Comparison of ENCODE assay signal across 22 cellular contexts in the genomic region with DNA sequence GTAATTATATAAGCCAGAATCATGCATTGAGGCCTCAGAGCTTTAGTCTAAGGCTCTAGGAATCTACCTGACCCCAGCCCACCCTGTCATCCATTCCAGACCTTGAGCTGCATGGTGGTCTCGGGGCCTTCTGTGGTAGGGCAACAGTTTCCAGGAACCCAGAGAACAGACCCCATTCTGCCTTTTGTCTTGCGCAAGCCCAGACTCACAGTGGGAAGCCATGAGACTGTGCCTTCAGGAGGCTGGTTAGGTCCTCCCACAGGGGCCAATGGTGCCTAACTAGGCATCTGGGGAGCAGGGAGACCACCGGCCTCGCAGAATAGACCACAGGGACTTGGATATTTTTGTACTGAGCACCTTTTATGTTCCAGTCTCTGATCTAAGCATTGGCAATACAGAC.
"Had no signal": no experiment of that assay in that cellular context is flagged by ENCODE, and none has a peak within 500 bp of the region (broad histone marks: within the 10 kb centered on the region; RNA-seq: fewer than 3 reads in every experiment).

No MANE protein-coding gene starts in this region.

- ATAC-seq: SK-N-SH treated with all-trans-retinoic acid at 6 μM for 48 hours had no signal

- H3K4me2 ChIP-seq: KMS-11 had no signal

- H3K36me3 ChIP-seq: SJCRH30 had no signal

- H3K27ac ChIP-seq: KMS-11, SJCRH30 had no signal

- H3K4me3 ChIP-seq: SJCRH30 had no signal

- DNase-seq: Kasumi-1, MV-4-11, NCI-H1092, NCI-H1105 treated with DMSO at 0.1 percent for 48 hours, NCI-H1417 treated with DMSO at 0.1 percent for 48 hours, NCI-H146, NCI-H1694 treated with DMSO at 0.1 percent for 48 hours, NCI-H1930, NCI-H2081, NCI-H2107, NCI-H2227 treated with DMSO at 0.1 percent for 48 hours, NCI-H510A, NCI-H524 treated with DMSO at 0.1 percent for 48 hours, NCI-H69, NCI-H774, Right ventricle myocardium superior, RPMI8226, SJCRH30, T-helper 1 cell had no signal

- FAIRE-seq: RCC 7860 had no signal

- H3K9ac ChIP-seq: KMS-11 had no signal

- H3K9me3 ChIP-seq: SJCRH30 had no signal

- H3K4me1 ChIP-seq: SJCRH30 had no signal

- H3K27me3 ChIP-seq: SJCRH30 had no signal
